1 cellular context compared by ENCODE assay signal in genomic region chr13:98468352-98468751, GRCh38.
TF ChIP-seq lines count a peak whose summit lies in the region.

No MANE protein-coding gene starts in this region.

TF ChIP-seq in HCT116, 20 proteins besides CTCF, POLR2A, EP300 and RAD21 (continued from another document):
- no peak for TF ChIP-seq TCF7L2 (IDR thresholded peaks at IDR 0.05; ENCODE audit: borderline replicate concordance, extremely low read depth, insufficient read depth, insufficient read length)
- no peak for TF ChIP-seq REST (IDR thresholded peaks at IDR 0.05; ENCODE audit: low read depth)
- TF ChIP-seq MAX (IDR thresholded peaks at IDR 0.05), result no peak
- no peak for TF ChIP-seq ELF1 (IDR thresholded peaks at IDR 0.05; ENCODE audit: borderline replicate concordance, low read depth)
TF ChIP-seq in HCT116: peak in this region for 0.
